In genomic region chr14:73295198-73295796, GRCh38 we compare ENCODE assay signal across 8 cellular contexts. TPM values are rescaled to one million over a fixed set of nuclear protein-coding genes. Genes with fewer than 3 reads are reported as not detected.
DNase-seq lines count a peak whose midpoint lies in the region; ATAC-seq, FAIRE-seq and TF ChIP-seq lines count a peak whose summit lies in the region.

No MANE protein-coding gene starts in this region.

- H3K27ac ChIP-seq in Peyer's patch (no peak overlapping the region), endothelial cell of umbilical vein (ENCODE audit: insufficient read depth, low read depth, low read length) (no peak overlapping the region), neural progenitor cell (no peak overlapping the region)

- H3K36me3 ChIP-seq in Peyer's patch (peaks cover 0 to 21% (median 0%) of the 10 kb centered on the region in 3 donors), endothelial cell of umbilical vein (ENCODE audit: control insufficient read depth in 2 of 2, extremely low read depth in 1 of 2, insufficient read depth in 2 of 2, low read length in 2 of 2) (peaks cover 3 to 12% of the 10 kb centered on the region in 2 experiments), neural progenitor cell (no peaks in the 10 kb centered on the region), MG63 (peaks cover 5% of the 10 kb centered on the region; the same call in 1 of the 2 replicates)

- CTCF ChIA-PET in endothelial cell of umbilical vein (lab: Charles Lee), result interaction anchor here (0.6 to 4.0 kb wide), 84 partner anchors 8 to 530 kb away, joined by 3 to 559 read pairs (median 5); partner anchors contain the start of genes ACOT2, NUMB, PSEN1 and RIOX1

- H3K4me1 ChIP-seq in Peyer's patch (peaks cover 0 to 18% (median 0%) of the 10 kb centered on the region in 4 donors), endothelial cell of umbilical vein (ENCODE audit: control insufficient read depth, extremely low read depth, insufficient read depth, low read length) (peaks cover 3% of the 10 kb centered on the region), neural progenitor cell (no peaks in the 10 kb centered on the region)

- no TSS peak for BruUV-seq in endothelial cell of umbilical vein (replicated peaks; lab: Mats Ljungman, UMichigan)

- H3K4me3 ChIP-seq in Peyer's patch, result no peak overlapping the region
- H3K4me3 ChIP-seq in endothelial cell of umbilical vein (replicated peaks in 1 of 3; ENCODE audit: insufficient read depth in 1 of 3, low read depth in 1 of 3, low read length in 3 of 3), result no peak overlapping the region
- H3K4me3 ChIP-seq in neural progenitor cell, result no peak overlapping the region
- H3K4me3 ChIP-seq in MG63, result no peak overlapping the region

- H3K9me3 ChIP-seq in Peyer's patch (no peaks in the 10 kb centered on the region), endothelial cell of umbilical vein (replicated peaks; ENCODE audit: control insufficient read depth, insufficient read depth, low read length) (no peaks in the 10 kb centered on the region), neural progenitor cell (ENCODE audit: low read depth) (no peaks in the 10 kb centered on the region), MG63 (no peaks in the 10 kb centered on the region)

- H3K9ac ChIP-seq in endothelial cell of umbilical vein (replicated peaks; ENCODE audit: extremely low read depth, insufficient read depth, low read length), result no peak overlapping the region
- H3K9ac ChIP-seq in neural progenitor cell, result no peak overlapping the region

- H2AFZ ChIP-seq in endothelial cell of umbilical vein (ENCODE audit: low read depth, low read length), result no peak overlapping the region
- no peak overlapping the region for H2AFZ ChIP-seq in neural progenitor cell (replicated peaks)

- H3K27me3 Mint-ChIP-seq in neural progenitor cell (ENCODE audit: insufficient read depth, low read depth), result no peaks in the 10 kb centered on the region
- H3K27me3 Mint-ChIP-seq in activated T-cell treated with anti-CD3 and anti-CD28 coated beads, Interleukin-2, amount 50 U/mL, for 24 hours, result no peaks in the 10 kb centered on the region

- DNase-seq in DMS53 (lab: John Stamatoyannopoulos, UW) (peak; percentile 67), KBM-7 (peak; percentile 61), Peyer's patch (no peak), endothelial cell of umbilical vein (ENCODE audit: low read depth, low spot score) (peak; percentile 71), neural progenitor cell (ENCODE audit: low spot score) (peak; percentile 65), MG63 (no peak)
- no peak for DNase-seq in activated T-cell treated with anti-CD3 and anti-CD28 coated beads, Interleukin-2, amount 50 U/mL, for 24 hours

- H3K9me1 ChIP-seq in endothelial cell of umbilical vein (replicated peaks; ENCODE audit: control insufficient read depth, extremely low read depth, insufficient read depth, low read length), result no peaks in the 10 kb centered on the region

- ATAC-seq in GM18519 (IDR thresholded peaks at IDR 0.05; ENCODE audit: low FRiP score, unreplicated experiment), result no peak

- H3K4me2 ChIP-seq in endothelial cell of umbilical vein (ENCODE audit: insufficient read depth, low read length) (no peak overlapping the region), neural progenitor cell (no peak overlapping the region)

- dilution Hi-C loops in endothelial cell of umbilical vein (cut with MboI; ENCODE audit: extremely low pct_ligation_motif_present, low sequenced_read_pairs), result loop anchor here (25.0 kb wide), 1 partner anchor 167 kb away; the partner anchor contains the start of gene NUMB

- FAIRE-seq in endothelial cell of umbilical vein (lab: Jason Lieb, UNC), result peak; percentile 77

- H3K79me2 ChIP-seq in endothelial cell of umbilical vein (ENCODE audit: control insufficient read depth, insufficient read depth, low read length), result no peaks in the 10 kb centered on the region
- no peaks in the 10 kb centered on the region for H3K79me2 ChIP-seq in neural progenitor cell (ENCODE audit: low read depth)

- POLR2A ChIA-PET in endothelial cell of umbilical vein (lab: Charles Lee), result interaction anchor here (0.6 to 1.0 kb wide), 4 partner anchors 80 to 177 kb away, joined by 3 to 4 read pairs (median 4); no protein-coding TSS in a partner anchor

- peaks cover 8% of the 10 kb centered on the region for H3K36me3 Mint-ChIP-seq in neural progenitor cell
- peaks cover 32% of the 10 kb centered on the region for H3K36me3 Mint-ChIP-seq in activated T-cell treated with anti-CD3 and anti-CD28 coated beads, Interleukin-2, amount 50 U/mL, for 24 hours (ENCODE audit: low read depth)

- in situ Hi-C loops in KBM-7 (cut with MboI; ENCODE audit: low pct_unique_long_range_greater_than_20kb, low sequenced_read_pairs), result loop anchor here (10.0 kb wide), 1 partner anchor 180 kb away; no protein-coding TSS in a partner anchor

- H3K4me3 Mint-ChIP-seq in neural progenitor cell, result no peak overlapping the region
- no peak overlapping the region for H3K4me3 Mint-ChIP-seq in activated T-cell treated with anti-CD3 and anti-CD28 coated beads, Interleukin-2, amount 50 U/mL, for 24 hours

- TF ChIP-seq CTCF in Peyer's patch (IDR thresholded peaks at IDR 0.05) (peak; percentile 53 to 82 (median 78)), endothelial cell of umbilical vein (IDR thresholded peaks at IDR 0.05; ENCODE audit: extremely low read depth in 1 of 2, insufficient read depth in 1 of 2, low read depth in 1 of 2, low read length in 2 of 2) (peak; percentile 48 to 55), neural progenitor cell (IDR thresholded peaks at IDR 0.05) (peak; percentile 90)

- H3K9me3 Mint-ChIP-seq in neural progenitor cell, result no peaks in the 10 kb centered on the region
- no peaks in the 10 kb centered on the region for H3K9me3 Mint-ChIP-seq in activated T-cell treated with anti-CD3 and anti-CD28 coated beads, Interleukin-2, amount 50 U/mL, for 24 hours

- peaks cover 6% of the 10 kb centered on the region for H3F3A ChIP-seq in neural progenitor cell (ENCODE audit: low read depth)

- H3K27ac Mint-ChIP-seq in neural progenitor cell, result no peak overlapping the region
- H3K27ac Mint-ChIP-seq in activated T-cell treated with anti-CD3 and anti-CD28 coated beads, Interleukin-2, amount 50 U/mL, for 24 hours, result no peak overlapping the region

- TF ChIP-seq POLR2A in Peyer's patch (IDR thresholded peaks at IDR 0.05) (no peak), endothelial cell of umbilical vein (IDR thresholded peaks at IDR 0.05; ENCODE audit: low read depth, low read length) (no peak)

- intact Hi-C loops in endothelial cell of umbilical vein (cut with micrococcal nuclease), result loop anchor here (1.0 to 5.0 kb wide), 4 partner anchors 122 to 338 kb away; partner anchors contain the start of gene NUMB

- no peaks in the 10 kb centered on the region for H3K27me3 ChIP-seq in Peyer's patch
- H3K27me3 ChIP-seq in endothelial cell of umbilical vein (ENCODE audit: control insufficient read depth in 2 of 2, insufficient read depth in 2 of 2, low read length in 2 of 2), result no peaks in the 10 kb centered on the region
- no peaks in the 10 kb centered on the region for H3K27me3 ChIP-seq in neural progenitor cell
- H3K27me3 ChIP-seq in MG63, result no peaks in the 10 kb centered on the region

- H3K4me1 Mint-ChIP-seq in neural progenitor cell, result no peaks in the 10 kb centered on the region
- H3K4me1 Mint-ChIP-seq in activated T-cell treated with anti-CD3 and anti-CD28 coated beads, Interleukin-2, amount 50 U/mL, for 24 hours (ENCODE audit: low read depth), result peaks cover 25% of the 10 kb centered on the region

- H4K20me1 ChIP-seq in endothelial cell of umbilical vein (replicated peaks; ENCODE audit: control insufficient read depth, extremely low read depth, insufficient read depth, low read length) (no peaks in the 10 kb centered on the region), neural progenitor cell (ENCODE audit: low read depth) (no peaks in the 10 kb centered on the region)

TF ChIP-seq in endothelial cell of umbilical vein, 7 proteins besides CTCF, POLR2A, EP300 and RAD21:
- TF ChIP-seq GATA2 (IDR thresholded peaks at IDR 0.05; ENCODE audit: insufficient read depth, insufficient read length, low read depth, low read length), result no peak
- TF ChIP-seq POLR2AphosphoS5 (IDR thresholded peaks at IDR 0.05; ENCODE audit: insufficient read depth, low read depth, low read length), result no peak
- TF ChIP-seq MAX (IDR thresholded peaks at IDR 0.05; ENCODE audit: insufficient read depth, insufficient read length), result no peak
- TF ChIP-seq MYC (IDR thresholded peaks at IDR 0.05; ENCODE audit: low read depth, low read length), result no peak
- no peak for TF ChIP-seq FOS (IDR thresholded peaks at IDR 0.05; ENCODE audit: borderline replicate concordance, insufficient read depth, low read length)
- TF ChIP-seq EZH2 (IDR thresholded peaks at IDR 0.05; ENCODE audit: borderline replicate concordance, low read depth, low read length, severe bottlenecking), result no peak
- TF ChIP-seq JUN (IDR thresholded peaks at IDR 0.05; ENCODE audit: borderline replicate concordance, insufficient read depth, insufficient read length, low read depth), result no peak

RNA-seq across cellular contexts. Expression of gene PAPLN, which starts 58.0 kb away (rescaled TPM):
- total RNA-seq in Peyer's patch (10 to 100 TPM in 2 of 4 donors, 1 to 10 TPM in 2; 8.1 to 27.2 (median 12.7) TPM), endothelial cell of umbilical vein (3.1 and 6.4 TPM in 2 replicates), neural progenitor cell (ENCODE audit: low replicate concordance) (17.3 and 23.7 TPM in 2 replicates)
- 5.5 and 6.0 TPM in 2 replicates for polyA plus RNA-seq in endothelial cell of umbilical vein
- 1.5 and 2.8 TPM in 2 replicates for polyA plus RNA-seq in endothelial cell of umbilical vein (2011; cell fraction: cytosol; rRNA removed)
- 23.3 and 32.9 TPM in 2 replicates for polyA plus RNA-seq in endothelial cell of umbilical vein (2011; cell fraction: nucleus; rRNA removed)
- 5.8 and 9.0 TPM in 2 replicates for polyA plus RNA-seq in endothelial cell of umbilical vein (2012)
- 4.1 and 9.1 TPM in 2 replicates for polyA minus RNA-seq in endothelial cell of umbilical vein
- polyA minus RNA-seq in endothelial cell of umbilical vein (2011; cell fraction: cytosol; rRNA and poly(A)+ RNA removed), result 0.82 TPM
- 6.4 and 10.1 TPM in 2 replicates for polyA minus RNA-seq in endothelial cell of umbilical vein (2011; cell fraction: nucleus; rRNA and poly(A)+ RNA removed)
- total RNA-seq in MG63 (2014; rRNA removed; shearing (Covaris generic); ENCODE audit: low replicate concordance), result 0.53 TPM in 1 of 2 replicates, not detected in the other

Comparison
In these comparisons a context has a peak if more than half of its experiments do, and no peak if none do; other contexts are left out.
1. DNase-seq: peak in DMS53 (single experiment), KBM-7 (single experiment), endothelial cell of umbilical vein (single experiment) and neural progenitor cell (single experiment); none in Peyer's patch (0 of 3), activated T-cell treated with anti-CD3 and anti-CD28 coated beads, Interleukin-2, amount 50 U/mL, for 24 hours (single experiment) and MG63 (single experiment).
2. Peak in every context shown above with its lines, with median percentiles within 50 percentile points of each other: CTCF ChIP-seq.